ENCODE assay signal across 15 cellular contexts in the genomic region with DNA sequence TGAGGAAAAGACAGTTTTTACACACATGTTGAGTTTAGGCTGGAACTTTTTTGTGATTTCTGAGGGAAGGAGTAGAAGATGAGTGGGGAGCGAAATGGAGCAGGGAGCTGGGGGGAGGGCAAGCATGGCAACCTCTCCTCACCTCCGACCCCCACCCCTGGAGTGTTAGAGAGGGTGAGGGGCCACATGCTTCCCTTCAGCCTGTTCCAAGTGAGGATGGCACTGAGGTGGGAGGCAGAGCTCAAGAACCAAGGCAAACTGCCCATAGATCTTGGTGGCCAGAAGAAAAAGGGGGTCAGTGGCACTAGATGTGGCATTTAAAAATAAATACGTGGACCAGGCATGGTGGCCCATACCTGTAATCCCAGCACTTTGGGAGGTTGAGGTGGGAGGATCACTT. TPM values are rescaled to one million over a fixed set of nuclear protein-coding genes. Genes with fewer than 3 reads are reported as not detected.
DNase-seq lines count a peak whose midpoint lies in the region; ATAC-seq and TF ChIP-seq lines count a peak whose summit lies in the region.
"Had no signal": no experiment of that assay in that cellular context is flagged by ENCODE, and none has a peak within 500 bp of the region (broad histone marks: within the 10 kb centered on the region; RNA-seq: fewer than 3 reads in every experiment).

No MANE protein-coding gene starts in this region.

- H3K9me3 ChIP-seq in ES-I3 (ENCODE audit: control insufficient read depth, insufficient read depth, low read length) (no peaks in the 10 kb centered on the region), OCI-LY7 (ENCODE audit: low read length) (no peaks in the 10 kb centered on the region), ectodermal cell (ENCODE audit: control insufficient read depth, low read length) (no peaks in the 10 kb centered on the region)
- H3K9me3 ChIP-seq: upper lobe of left lung had no signal

- TF ChIP-seq CTCF in OCI-LY7 (conservative IDR thresholded peaks at IDR 0.05; ENCODE audit: low read length), result no peak
- TF ChIP-seq CTCF in nephron progenitor cell (IDR thresholded peaks at IDR 0.05), result no peak

- H3K79me2 ChIP-seq in OCI-LY7 (ENCODE audit: insufficient read depth, low read depth, low read length), result no peaks in the 10 kb centered on the region

- no peaks in the 10 kb centered on the region for H3K36me3 ChIP-seq in ES-I3 (ENCODE audit: insufficient read depth, low read length)
- H3K36me3 ChIP-seq in OCI-LY7 (ENCODE audit: insufficient read depth, low read length), result no peaks in the 10 kb centered on the region
- no peaks in the 10 kb centered on the region for H3K36me3 ChIP-seq in ectodermal cell (ENCODE audit: control insufficient read depth, insufficient read depth, low read length)
- H3K36me3 ChIP-seq: upper lobe of left lung had no signal

- intact Hi-C loops in OCI-LY7 (cut with micrococcal nuclease; ENCODE audit: unreplicated experiment), result no loop called here

- H3K4me1 ChIP-seq in ES-I3 (ENCODE audit: insufficient read depth, low read length), result peaks cover 11% of the 10 kb centered on the region; the same call in 1 of the 2 replicates
- H3K4me1 ChIP-seq in OCI-LY7 (ENCODE audit: insufficient read depth, low read length, poor library complexity, severe bottlenecking), result peaks cover 20% of the 10 kb centered on the region
- peaks cover 21% of the 10 kb centered on the region for H3K4me1 ChIP-seq in ectodermal cell (ENCODE audit: control insufficient read depth, insufficient read depth, low read length)

- H3K9ac ChIP-seq in ES-I3 (ENCODE audit: low read depth, low read length), result peak overlapping the region; percentile 69; the same call in 1 of the 2 replicates

- peaks cover 39% of the 10 kb centered on the region for H3K4me1 Mint-ChIP-seq in nephron progenitor cell

- DNase-seq in OCI-LY7 (ENCODE audit: low spot score), result no peak
- DNase-seq in nephron progenitor cell, result no peak
- no peak for DNase-seq in NCI-H1105 (lab: John Stamatoyannopoulos, UW)
- DNase-seq in NCI-H2029 treated with DMSO at 0.1 percent for 48 hours (lab: John Stamatoyannopoulos, UW), result no peak
- no peak for DNase-seq in NCI-H1694 (lab: John Stamatoyannopoulos, UW)
- DNase-seq: aorta; COR-L47; effector CD8-positive, alpha-beta T cell; PC-9; T-helper 1 cell; upper lobe of left lung had no signal

- peak overlapping the region; percentile 85 for H3K4me3 Mint-ChIP-seq in nephron progenitor cell

- 66 to 84% methylated on average over 2 to 3 of the region's 3 CpGs for WGBS in ectodermal cell, 2 experiments

- H3K9me2 ChIP-seq in OCI-LY7 (ENCODE audit: insufficient read depth, low read length), result no peaks in the 10 kb centered on the region

- no peak overlapping the region for H3K27ac Mint-ChIP-seq in nephron progenitor cell

- peaks cover 41% of the 10 kb centered on the region for H3K27me3 ChIP-seq in ectodermal cell (ENCODE audit: control insufficient read depth, insufficient read depth, low read length, poor library complexity, severe bottlenecking)

- BruUV-seq in OCI-LY7 (replicated peaks; lab: Mats Ljungman, UMichigan), result no TSS peak

- no peak for ATAC-seq in HG02981 (IDR thresholded peaks at IDR 0.05; ENCODE audit: unreplicated experiment)

- peaks cover 26% of the 10 kb centered on the region for H3K27me3 Mint-ChIP-seq in nephron progenitor cell (ENCODE audit: low read depth, poor library complexity)

- H3K27ac ChIP-seq in OCI-LY7 (ENCODE audit: low read depth, low read length, poor library complexity, severe bottlenecking), result no peak overlapping the region
- no peak overlapping the region for H3K27ac ChIP-seq in ectodermal cell (ENCODE audit: insufficient read depth, low read depth, low read length, poor library complexity, severe bottlenecking)
- H3K27ac ChIP-seq: PC-9 had no signal

- peak overlapping the region; percentile 73 for H3K4me2 ChIP-seq in OCI-LY7 (ENCODE audit: low read length)

- CTCF ChIA-PET in OCI-LY7 (lab: Charles Lee; ENCODE audit: unreplicated experiment), result no interaction called here

- peak overlapping the region; percentile 94; the same call in 1 of the 2 replicates for H2AFZ ChIP-seq in OCI-LY7 (ENCODE audit: low read length)

- no peaks in the 10 kb centered on the region for H3K9me3 Mint-ChIP-seq in nephron progenitor cell

- POLR2A ChIA-PET in OCI-LY7 (lab: Charles Lee), result interaction anchor here (0.6 to 1.8 kb wide), 2 partner anchors 75 to 259 kb away, joined by 3 read pairs; no protein-coding TSS in a partner anchor

- H4K20me1 ChIP-seq in OCI-LY7 (ENCODE audit: insufficient read depth, low read length), result no peaks in the 10 kb centered on the region

- H3K36me3 Mint-ChIP-seq in nephron progenitor cell (ENCODE audit: low read depth), result no peaks in the 10 kb centered on the region

- H3K4me3 ChIP-seq in OCI-LY7 (ENCODE audit: low read depth, low read length, poor library complexity, severe bottlenecking) (peak overlapping the region; percentile 72), ectodermal cell (ENCODE audit: insufficient read depth, low read depth, low read length) (peak overlapping the region; percentile 53)

RNA-seq across cellular contexts. Expression of gene TTBK1, which starts 4.8 kb away (rescaled TPM):
- total RNA-seq in OCI-LY7 (2014; rRNA removed; shearing (Covaris generic)), result 0.05 and 0.35 TPM in 2 replicates
- 1.5 and 1.7 TPM in 2 replicates for total RNA-seq in OCI-LY7 (2022)
- 1.5 TPM for polyA plus RNA-seq in ectodermal cell (2013, experiment 1 of 4)
- polyA plus RNA-seq in ectodermal cell (2013, experiment 2 of 4), result 2.3 TPM
- polyA plus RNA-seq in ectodermal cell (2013, experiment 3 of 4), result 1.7 TPM
- 1.7 TPM for polyA plus RNA-seq in ectodermal cell (2013, experiment 4 of 4)
- total RNA-seq: smooth muscle cell had no signal
- polyA plus RNA-seq: aorta, smooth muscle cell had no signal

RNA-seq across cellular contexts. Expression of gene DNPH1, which starts 18.8 kb away (rescaled TPM):
- 111 and 126 TPM in 2 replicates for total RNA-seq in OCI-LY7 (2014; rRNA removed; shearing (Covaris generic))
- total RNA-seq in OCI-LY7 (2022), result 58.7 and 65.5 TPM in 2 replicates
- polyA plus RNA-seq in ectodermal cell (2013, experiment 1 of 4), result 76.0 TPM
- 63.7 TPM for polyA plus RNA-seq in ectodermal cell (2013, experiment 2 of 4)
- 77.6 TPM for polyA plus RNA-seq in ectodermal cell (2013, experiment 3 of 4)
- 92.0 TPM for polyA plus RNA-seq in ectodermal cell (2013, experiment 4 of 4)

RNA-seq across cellular contexts. Expression of gene SLC22A7, which starts 50.0 kb away (rescaled TPM):
- not detected in 2 replicates for total RNA-seq in OCI-LY7 (2014; rRNA removed; shearing (Covaris generic))
- not detected in 2 replicates for total RNA-seq in OCI-LY7 (2022)
- not detected for polyA plus RNA-seq in ectodermal cell (2013, experiment 1 of 4)
- polyA plus RNA-seq in ectodermal cell (2013, experiment 2 of 4), result not detected
- not detected for polyA plus RNA-seq in ectodermal cell (2013, experiment 3 of 4)
- polyA plus RNA-seq in ectodermal cell (2013, experiment 4 of 4), result not detected
- total RNA-seq: aorta, PC-9, smooth muscle cell, upper lobe of left lung had no signal
- polyA plus RNA-seq: aorta, smooth muscle cell had no signal
